In genomic region chr11:17185938-17186337, GRCh38 we compare ENCODE assay signal across 20 cellular contexts. TPM values are rescaled to one million over a fixed set of nuclear protein-coding genes. Genes with fewer than 3 reads are reported as not detected.
DNase-seq lines count a peak whose midpoint lies in the region; ATAC-seq and TF ChIP-seq lines count a peak whose summit lies in the region.
"Had no signal": no experiment of that assay in that cellular context is flagged by ENCODE, and none has a peak within 500 bp of the region (broad histone marks: within the 10 kb centered on the region; RNA-seq: fewer than 3 reads in every experiment).

No MANE protein-coding gene starts in this region.

- no peaks in the 10 kb centered on the region for H3K27me3 ChIP-seq in effector memory CD4-positive, alpha-beta T cell (replicated peaks; ENCODE audit: control insufficient read depth, insufficient read depth, low read length, poor library complexity, severe bottlenecking)
- H3K27me3 ChIP-seq in SK-N-SH (ENCODE audit: insufficient read depth), result no peaks in the 10 kb centered on the region

- no peak for TF ChIP-seq EP300 in SK-N-SH (IDR thresholded peaks at IDR 0.05; ENCODE audit: borderline replicate concordance in 1 of 2, low read depth in 1 of 2, low read length in 1 of 2)

- H3K79me2 ChIP-seq in SK-N-SH (ENCODE audit: insufficient read depth), result peaks cover 61% of the 10 kb centered on the region

- no peaks in the 10 kb centered on the region for H3K4me1 ChIP-seq in effector memory CD4-positive, alpha-beta T cell (ENCODE audit: control insufficient read depth, insufficient read depth, low read length, poor library complexity, severe bottlenecking)
- no peaks in the 10 kb centered on the region for H3K4me1 ChIP-seq in SK-N-SH (ENCODE audit: control insufficient read depth in 1 of 2, insufficient read depth in 2 of 2, low read depth in 1 of 2, low read length in 1 of 2)

- no peak overlapping the region for H3K27ac ChIP-seq in effector memory CD4-positive, alpha-beta T cell (ENCODE audit: insufficient read depth, low read length, poor library complexity, severe bottlenecking)
- no peak overlapping the region for H3K27ac ChIP-seq in SK-N-SH (ENCODE audit: low read depth in 2 of 2, low read length in 1 of 2)
- H3K27ac ChIP-seq: KMS-11, PC-9 had no signal

- POLR2A ChIA-PET in WTC11 (lab: Charles Lee) (no interaction called here), SK-N-SH (lab: Yijun Ruan, JAX) (no interaction called here)

- H3K27ac Mint-ChIP-seq in stimulated activated naive CD8-positive, alpha-beta T cell treated with anti-CD3 and anti-CD28 coated beads, Interleukin-15, amount 100 ng/mL, for 72 hours, result no peak overlapping the region
- peak overlapping the region; percentile 36 for H3K27ac Mint-ChIP-seq in WTC11
- H3K27ac Mint-ChIP-seq in stimulated activated naive CD8-positive, alpha-beta T cell treated with anti-CD3 and anti-CD28 coated beads, Interleukin-15, Interleukin-2, amounts not matched to agents 100 ng/mL and 50 ng/mL, for 24 hours, result peak overlapping the region; percentile 32
- H3K27ac Mint-ChIP-seq: CD4-positive, CD25-positive, alpha-beta regulatory T cell had no signal

- no peaks in the 10 kb centered on the region for H3K9me3 ChIP-seq in effector memory CD4-positive, alpha-beta T cell (ENCODE audit: control insufficient read depth, low read length)
- H3K9me3 ChIP-seq in SK-N-SH, result no peaks in the 10 kb centered on the region

- H3K27me3 Mint-ChIP-seq in stimulated activated naive CD8-positive, alpha-beta T cell treated with anti-CD3 and anti-CD28 coated beads, Interleukin-15, amount 100 ng/mL, for 72 hours, result no peaks in the 10 kb centered on the region
- H3K27me3 Mint-ChIP-seq in WTC11 (ENCODE audit: low read depth), result no peaks in the 10 kb centered on the region
- no peaks in the 10 kb centered on the region for H3K27me3 Mint-ChIP-seq in stimulated activated naive CD8-positive, alpha-beta T cell treated with anti-CD3 and anti-CD28 coated beads, Interleukin-15, Interleukin-2, amounts not matched to agents 100 ng/mL and 50 ng/mL, for 24 hours
- H3K27me3 Mint-ChIP-seq: CD4-positive, CD25-positive, alpha-beta regulatory T cell had no signal

- peaks cover 18% of the 10 kb centered on the region for H3K4me1 Mint-ChIP-seq in stimulated activated naive CD8-positive, alpha-beta T cell treated with anti-CD3 and anti-CD28 coated beads, Interleukin-15, amount 100 ng/mL, for 72 hours
- peaks cover 20% of the 10 kb centered on the region for H3K4me1 Mint-ChIP-seq in WTC11
- H3K4me1 Mint-ChIP-seq in stimulated activated naive CD8-positive, alpha-beta T cell treated with anti-CD3 and anti-CD28 coated beads, Interleukin-15, Interleukin-2, amounts not matched to agents 100 ng/mL and 50 ng/mL, for 24 hours (ENCODE audit: low read depth), result peaks cover 13% of the 10 kb centered on the region

- WGBS in SK-N-SH (ENCODE audit: low lambda C conversion rate), result 98% methylated on average over 2 of the region's 2 CpGs

- DNase-seq in stimulated activated naive CD8-positive, alpha-beta T cell treated with anti-CD3 and anti-CD28 coated beads, Interleukin-15, Interleukin-2, amounts not matched to agents 100 U/mL and 50 U/mL, for 24 hours, result no peak
- DNase-seq in stimulated activated naive CD8-positive, alpha-beta T cell treated with anti-CD3 and anti-CD28 coated beads, Interleukin-15, amount 100 ng/mL, for 72 hours, result no peak
- DNase-seq in WTC11 (ENCODE audit: low spot score) (no peak), amygdala (lab: John Stamatoyannopoulos, UW) (no peak), SK-N-SH (no peak)
- no peak for DNase-seq in effector memory CD4-positive, alpha-beta T cell
- DNase-seq: CD4-positive, CD25-positive, alpha-beta regulatory T cell; DMS79; MV-4-11; NCI-H1105 treated with DMSO at 0.1 percent for 48 hours; NCI-H2029 treated with DMSO at 0.1 percent for 48 hours; NCI-H345; NCI-H524 treated with DMSO at 0.1 percent for 48 hours; PC-9; RPMI8226; SHP77 had no signal

- no peaks in the 10 kb centered on the region for H3F3A ChIP-seq in SK-N-SH (replicated peaks; ENCODE audit: insufficient read depth)

- no peaks in the 10 kb centered on the region for H3K9me3 Mint-ChIP-seq in stimulated activated naive CD8-positive, alpha-beta T cell treated with anti-CD3 and anti-CD28 coated beads, Interleukin-15, amount 100 ng/mL, for 72 hours
- H3K9me3 Mint-ChIP-seq in WTC11, result no peaks in the 10 kb centered on the region
- H3K9me3 Mint-ChIP-seq in stimulated activated naive CD8-positive, alpha-beta T cell treated with anti-CD3 and anti-CD28 coated beads, Interleukin-15, Interleukin-2, amounts not matched to agents 100 ng/mL and 50 ng/mL, for 24 hours, result no peaks in the 10 kb centered on the region
- H3K9me3 Mint-ChIP-seq: CD4-positive, CD25-positive, alpha-beta regulatory T cell had no signal

- no peak for TF ChIP-seq CTCF in WTC11 (IDR thresholded peaks at IDR 0.05)
- no peak for TF ChIP-seq CTCF in SK-N-SH (IDR thresholded peaks at IDR 0.05)

- H4K20me1 ChIP-seq in SK-N-SH (ENCODE audit: insufficient read depth), result no peaks in the 10 kb centered on the region

- CTCF ChIA-PET in WTC11 (lab: Charles Lee), result no interaction called here
- CTCF ChIA-PET in SK-N-SH (lab: Yijun Ruan, JAX), result interaction anchor here (1.1 kb wide), 2 partner anchors 11 to 284 kb away, joined by 3 to 4 read pairs; no protein-coding TSS in a partner anchor

- H3K36me3 ChIP-seq in effector memory CD4-positive, alpha-beta T cell (ENCODE audit: control insufficient read depth, insufficient read depth, low read length), result no peaks in the 10 kb centered on the region
- H3K36me3 ChIP-seq in SK-N-SH (replicated peaks in 1 of 2; ENCODE audit: control insufficient read depth in 1 of 2, insufficient read depth in 2 of 2, low read length in 1 of 2), result peaks cover 2 to 3% of the 10 kb centered on the region in 2 experiments

- peak; percentile 57 for ATAC-seq in stimulated activated naive CD8-positive, alpha-beta T cell treated with anti-CD3 and anti-CD28 coated beads, Interleukin-15, Interleukin-2, amounts not matched to agents 100 U/mL and 50 U/mL, for 24 hours
- ATAC-seq in stimulated activated naive CD8-positive, alpha-beta T cell treated with anti-CD3 and anti-CD28 coated beads, Interleukin-15, amount 100 ng/mL, for 72 hours, result no peak
- ATAC-seq in WTC11, result no peak
- ATAC-seq in esophagus mucosa, result peak; percentile 28
- ATAC-seq: GM12878 had no signal

- no peak overlapping the region for H2AFZ ChIP-seq in SK-N-SH (ENCODE audit: low read depth)
- H2AFZ ChIP-seq: PC-9 had no signal

- H3K4me2 ChIP-seq in SK-N-SH, result no peak overlapping the region
- H3K4me2 ChIP-seq: KMS-11, PC-9 had no signal

- H3K36me3 Mint-ChIP-seq in WTC11, result 0 out of 2 replicates have a peak, but pooled peaks cover 4% of the 10 kb centered on the region
- peaks cover 19% of the 10 kb centered on the region for H3K36me3 Mint-ChIP-seq in stimulated activated naive CD8-positive, alpha-beta T cell treated with anti-CD3 and anti-CD28 coated beads, Interleukin-15, Interleukin-2, amounts not matched to agents 100 ng/mL and 50 ng/mL, for 24 hours (ENCODE audit: low read depth)

- H3K4me3 Mint-ChIP-seq in stimulated activated naive CD8-positive, alpha-beta T cell treated with anti-CD3 and anti-CD28 coated beads, Interleukin-15, amount 100 ng/mL, for 72 hours, result no peak overlapping the region
- no peak overlapping the region for H3K4me3 Mint-ChIP-seq in WTC11
- no peak overlapping the region for H3K4me3 Mint-ChIP-seq in stimulated activated naive CD8-positive, alpha-beta T cell treated with anti-CD3 and anti-CD28 coated beads, Interleukin-15, Interleukin-2, amounts not matched to agents 100 ng/mL and 50 ng/mL, for 24 hours
- H3K4me3 Mint-ChIP-seq: CD4-positive, CD25-positive, alpha-beta regulatory T cell had no signal

- H3K9me2 ChIP-seq in SK-N-SH, result no peaks in the 10 kb centered on the region

- no peak for TF ChIP-seq RAD21 in SK-N-SH (IDR thresholded peaks at IDR 0.05; ENCODE audit: low read length)

- no peak overlapping the region for H3K4me3 ChIP-seq in effector memory CD4-positive, alpha-beta T cell (ENCODE audit: insufficient read depth, low read depth, low read length, poor library complexity, severe bottlenecking)
- H3K4me3 ChIP-seq in SK-N-SH (ENCODE audit: low read depth in 2 of 2, low read length in 1 of 2), result no peak overlapping the region
- H3K4me3 ChIP-seq: GM12878, PC-9 had no signal

- H3K9ac ChIP-seq in SK-N-SH, result no peak overlapping the region
- H3K9ac ChIP-seq: KMS-11 had no signal

TF ChIP-seq in WTC11, 78 proteins besides CTCF, POLR2A, EP300 and RAD21 (continues in another document):
- no peak for TF ChIP-seq ZNF219 (CRISPR knock-in tag; IDR thresholded peaks at IDR 0.05; ENCODE audit: borderline replicate concordance)
- no peak for TF ChIP-seq MYBL2 (CRISPR knock-in tag; IDR thresholded peaks at IDR 0.05)
- TF ChIP-seq ZBTB21 (CRISPR knock-in tag; IDR thresholded peaks at IDR 0.05; ENCODE audit: borderline replicate concordance), result no peak
- no peak for TF ChIP-seq MAX (CRISPR knock-in tag; IDR thresholded peaks at IDR 0.05)
- no peak for TF ChIP-seq ELF4 (CRISPR knock-in tag; IDR thresholded peaks at IDR 0.05; ENCODE audit: low read depth)

TF ChIP-seq in SK-N-SH, 30 proteins besides CTCF, POLR2A, EP300 and RAD21 (continues in another document):
- TF ChIP-seq SMC3 (IDR thresholded peaks at IDR 0.05; ENCODE audit: low read depth, low read length) (no peak), ZBTB33 (IDR thresholded peaks at IDR 0.05; ENCODE audit: borderline replicate concordance, low read depth) (no peak), ELF1 (IDR thresholded peaks at IDR 0.05) (no peak), POLR2AphosphoS5 (IDR thresholded peaks at IDR 0.05; ENCODE audit: low read depth, low read length) (no peak), FOSL2 (IDR thresholded peaks at IDR 0.05; ENCODE audit: borderline replicate concordance, low read depth) (no peak)

RNA-seq across cellular contexts. Expression of gene PIK3C2A, which starts 21.8 kb away (rescaled TPM):
- total RNA-seq in WTC11 (2021), result 90.1 to 105 TPM (median 97.2 TPM) in 3 replicates
- 29.9 TPM for total RNA-seq in esophagus mucosa
- polyA plus RNA-seq in SK-N-SH (2012; rRNA removed), result 9.3 and 13.3 TPM in 2 replicates
- polyA plus RNA-seq in SK-N-SH (2012; cell fraction: cytosol; rRNA removed), result 13.8 and 15.6 TPM in 2 replicates
- polyA plus RNA-seq in SK-N-SH (2012; cell fraction: nucleus; rRNA removed), result 7.8 and 19.2 TPM in 2 replicates

Comparison
In these comparisons a context has a peak if more than half of its experiments do, and no peak if none do; other contexts are left out.
1. ATAC-seq: peak in stimulated activated naive CD8-positive, alpha-beta T cell treated with anti-CD3 and anti-CD28 coated beads, Interleukin-15, Interleukin-2, amounts not matched to agents 100 U/mL and 50 U/mL, for 24 hours (single experiment) and esophagus mucosa (single experiment); none in stimulated activated naive CD8-positive, alpha-beta T cell treated with anti-CD3 and anti-CD28 coated beads, Interleukin-15, amount 100 ng/mL, for 72 hours (single experiment) and WTC11 (single experiment).
2. H3K27ac Mint-ChIP-seq: peak in WTC11 (single experiment) and stimulated activated naive CD8-positive, alpha-beta T cell treated with anti-CD3 and anti-CD28 coated beads, Interleukin-15, Interleukin-2, amounts not matched to agents 100 ng/mL and 50 ng/mL, for 24 hours (single experiment); none in stimulated activated naive CD8-positive, alpha-beta T cell treated with anti-CD3 and anti-CD28 coated beads, Interleukin-15, amount 100 ng/mL, for 72 hours (0 of 2).